ENCODE assay signal across 23 cellular contexts in genomic region chr20:58664883-58665282, GRCh38. TPM values are rescaled to one million over a fixed set of nuclear protein-coding genes. Genes with fewer than 3 reads are reported as not detected.
DNase-seq lines count a peak whose midpoint lies in the region; ATAC-seq and TF ChIP-seq lines count a peak whose summit lies in the region.
"Had no signal": no experiment of that assay in that cellular context is flagged by ENCODE, and none has a peak within 500 bp of the region (broad histone marks: within the 10 kb centered on the region; RNA-seq: fewer than 3 reads in every experiment).

No MANE protein-coding gene starts in this region.

- no peak for DNase-seq in T-helper 2 cell treated with Interferon-gamma antibody and Interleukin-4, amounts not matched to agents 5 μg/mL and 100 μg/mL, for 36 hours (ENCODE audit: low spot score)
- DNase-seq in T-helper 2 cell: no peak
- DNase-seq in LHCN-M2 (ENCODE audit: low read depth): peak; percentile 18
- DNase-seq in activated T-helper 2 cell treated with anti-CD3 and anti-CD28 coated beads, Interferon-gamma antibody, Interleukin-2, Interleukin-4, amounts not matched to agents 10 μg/mL and 5 μg/mL and 100 μg/mL, durations not matched to agents 14 hours and 24 hours and 36 hours (ENCODE audit: low spot score): no peak
- DNase-seq in psoas muscle: no peak
- no peak for DNase-seq in occipital lobe (lab: John Stamatoyannopoulos, UW)
- no peak for DNase-seq in stimulated activated CD4-positive, alpha-beta T cell treated with anti-CD3 and anti-CD28 coated beads, Interleukin-2, amount 100 ng/mL, for 24 hours
- no peak for DNase-seq in RPMI8226
- DNase-seq: 8988T; activated CD4-positive, alpha-beta T cell treated with anti-CD3 and anti-CD28 coated beads for 1 hour; activated naive CD4-positive, alpha-beta T cell treated with anti-CD3 and anti-CD28 coated beads, Interleukin-2, amount 10 ng/mL, durations not matched to agents 7 days and 5 days; activated T-cell treated with anti-CD3 and anti-CD28 coated beads for 4 hours; AML-193; cerebellar nuclear complex; foreskin keratinocyte; HCEC 1CT; NCI-H1417 treated with DMSO at 0.1 percent for 48 hours; retina; stimulated activated CD4-positive, alpha-beta T cell treated with anti-CD3 and anti-CD28 coated beads, Interleukin-12 subunit alpha, Interleukin-12 subunit beta, amount 100 ng/mL, for 4 hours; stimulated activated CD8-positive, alpha-beta memory T cell treated with anti-CD3 and anti-CD28 coated beads, Interleukin-4, amount 100 ng/mL, for 48 hours had no signal

- peaks cover 30% of the 10 kb centered on the region for H3K4me1 ChIP-seq in psoas muscle
- H3K4me1 ChIP-seq: ascending aorta, foreskin keratinocyte had no signal

- no peaks in the 10 kb centered on the region for H3K9me3 ChIP-seq in psoas muscle
- H3K9me3 ChIP-seq: ascending aorta had no signal

- peak; percentile 43 to 64 (median 56) for ATAC-seq in psoas muscle
- ATAC-seq: foreskin keratinocyte, Panc1, SK-N-SH treated with all-trans-retinoic acid at 6 μM for 48 hours had no signal

- H3K27ac ChIP-seq in psoas muscle: peak overlapping the region; percentile 75
- H3K27ac ChIP-seq: ascending aorta, foreskin keratinocyte had no signal

- peaks cover 11 to 40% of the 10 kb centered on the region in 2 donors for H3K36me3 ChIP-seq in psoas muscle (ENCODE audit: insufficient read depth in 1 of 2, low read depth in 1 of 2)

- H3K4me3 Mint-ChIP-seq in T-helper 2 cell treated with Interferon-gamma antibody and Interleukin-4, amounts not matched to agents 5 μg/mL and 100 μg/mL, for 36 hours: no peak overlapping the region
- H3K4me3 Mint-ChIP-seq in activated T-helper 2 cell treated with anti-CD3 and anti-CD28 coated beads, Interferon-gamma antibody, Interleukin-2, Interleukin-4, amounts not matched to agents 10 μg/mL and 5 μg/mL and 100 μg/mL, durations not matched to agents 14 hours and 24 hours and 36 hours (ENCODE audit: low read depth): no peak overlapping the region
- H3K4me3 Mint-ChIP-seq: activated naive CD4-positive, alpha-beta T cell treated with anti-CD3 and anti-CD28 coated beads, Interleukin-2, amount 10 ng/mL, durations not matched to agents 7 days and 5 days had no signal

- H3K4me3 ChIP-seq in psoas muscle: no peak overlapping the region
- H3K4me3 ChIP-seq: ascending aorta had no signal

- 57 to 78% (median 66%) methylated on average over 5 of the region's 5 CpGs for WGBS in psoas muscle, 3 donors

- no peaks in the 10 kb centered on the region for H3K9me3 Mint-ChIP-seq in T-helper 2 cell treated with Interferon-gamma antibody and Interleukin-4, amounts not matched to agents 5 μg/mL and 100 μg/mL, for 36 hours
- H3K9me3 Mint-ChIP-seq in activated T-helper 2 cell treated with anti-CD3 and anti-CD28 coated beads, Interferon-gamma antibody, Interleukin-2, Interleukin-4, amounts not matched to agents 10 μg/mL and 5 μg/mL and 100 μg/mL, durations not matched to agents 14 hours and 24 hours and 36 hours: no peaks in the 10 kb centered on the region
- H3K9me3 Mint-ChIP-seq: activated naive CD4-positive, alpha-beta T cell treated with anti-CD3 and anti-CD28 coated beads, Interleukin-2, amount 10 ng/mL, durations not matched to agents 7 days and 5 days had no signal

- H3K36me3 Mint-ChIP-seq in T-helper 2 cell treated with Interferon-gamma antibody and Interleukin-4, amounts not matched to agents 5 μg/mL and 100 μg/mL, for 36 hours (ENCODE audit: low read depth): peaks cover 55% of the 10 kb centered on the region
- H3K36me3 Mint-ChIP-seq in activated T-helper 2 cell treated with anti-CD3 and anti-CD28 coated beads, Interferon-gamma antibody, Interleukin-2, Interleukin-4, amounts not matched to agents 10 μg/mL and 5 μg/mL and 100 μg/mL, durations not matched to agents 14 hours and 24 hours and 36 hours (ENCODE audit: low read depth): peaks cover 66% of the 10 kb centered on the region

- H3K27me3 ChIP-seq in psoas muscle (ENCODE audit: insufficient read depth in 3 of 3, low read length in 2 of 3): no peaks in the 10 kb centered on the region
- H3K27me3 ChIP-seq: ascending aorta, foreskin keratinocyte had no signal

- H3K27me3 Mint-ChIP-seq in T-helper 2 cell treated with Interferon-gamma antibody and Interleukin-4, amounts not matched to agents 5 μg/mL and 100 μg/mL, for 36 hours (ENCODE audit: low read depth): no peaks in the 10 kb centered on the region
- no peaks in the 10 kb centered on the region for H3K27me3 Mint-ChIP-seq in activated T-helper 2 cell treated with anti-CD3 and anti-CD28 coated beads, Interferon-gamma antibody, Interleukin-2, Interleukin-4, amounts not matched to agents 10 μg/mL and 5 μg/mL and 100 μg/mL, durations not matched to agents 14 hours and 24 hours and 36 hours (ENCODE audit: low read depth)
- H3K27me3 Mint-ChIP-seq: activated naive CD4-positive, alpha-beta T cell treated with anti-CD3 and anti-CD28 coated beads, Interleukin-2, amount 10 ng/mL, durations not matched to agents 7 days and 5 days had no signal

- H3K27ac Mint-ChIP-seq in T-helper 2 cell treated with Interferon-gamma antibody and Interleukin-4, amounts not matched to agents 5 μg/mL and 100 μg/mL, for 36 hours: peak overlapping the region; percentile 38
- peak overlapping the region; percentile 56 for H3K27ac Mint-ChIP-seq in activated T-helper 2 cell treated with anti-CD3 and anti-CD28 coated beads, Interferon-gamma antibody, Interleukin-2, Interleukin-4, amounts not matched to agents 10 μg/mL and 5 μg/mL and 100 μg/mL, durations not matched to agents 14 hours and 24 hours and 36 hours
- H3K27ac Mint-ChIP-seq: activated naive CD4-positive, alpha-beta T cell treated with anti-CD3 and anti-CD28 coated beads, Interleukin-2, amount 10 ng/mL, durations not matched to agents 7 days and 5 days had no signal

- H3K4me1 Mint-ChIP-seq in T-helper 2 cell treated with Interferon-gamma antibody and Interleukin-4, amounts not matched to agents 5 μg/mL and 100 μg/mL, for 36 hours (ENCODE audit: low read depth): peaks cover 46% of the 10 kb centered on the region
- H3K4me1 Mint-ChIP-seq in activated T-helper 2 cell treated with anti-CD3 and anti-CD28 coated beads, Interferon-gamma antibody, Interleukin-2, Interleukin-4, amounts not matched to agents 10 μg/mL and 5 μg/mL and 100 μg/mL, durations not matched to agents 14 hours and 24 hours and 36 hours (ENCODE audit: low read depth): peaks cover 39% of the 10 kb centered on the region

- intact Hi-C loops in activated T-helper 2 cell treated with anti-CD3 and anti-CD28 coated beads, Interferon-gamma antibody, Interleukin-2, Interleukin-4, amounts not matched to agents 10 μg/mL and 5 μg/mL and 100 μg/mL, durations not matched to agents 14 hours and 24 hours and 36 hours (cut with micrococcal nuclease): no loop called here
- intact Hi-C loops in psoas muscle (cut with DNase I): no loop called here

- no peak for TF ChIP-seq CTCF in psoas muscle (IDR thresholded peaks at IDR 0.05)

RNA-seq across cellular contexts. Expression of gene STX16, which starts 13.8 kb away (rescaled TPM):
- total RNA-seq in LHCN-M2 (2014; rRNA removed) (18.4 and 21.5 TPM in 2 replicates), psoas muscle (10 to 100 TPM; 17.9 to 26.3 (median 21.1) TPM), occipital lobe (33.2 TPM)
- polyA plus RNA-seq in LHCN-M2 (2012): 22.2 TPM
- total RNA-seq in activated T-helper 2 cell treated with anti-CD3 and anti-CD28 coated beads, Interferon-gamma antibody, Interleukin-2, Interleukin-4, amounts not matched to agents 10 μg/mL and 5 μg/mL and 100 μg/mL, durations not matched to agents 14 hours and 24 hours and 36 hours: 101 and 103 TPM in 2 replicates
- 10 to 100 TPM; 17.5 to 58.1 (median 20.0) TPM for polyA plus RNA-seq in psoas muscle

RNA-seq across cellular contexts. Expression of gene NPEPL1, which starts 27.7 kb away (rescaled TPM):
- 24.7 and 29.9 TPM in 2 replicates for total RNA-seq in LHCN-M2 (2014; rRNA removed)
- 28.8 TPM for polyA plus RNA-seq in LHCN-M2 (2012)
- 27.5 and 29.4 TPM in 2 replicates for total RNA-seq in activated T-helper 2 cell treated with anti-CD3 and anti-CD28 coated beads, Interferon-gamma antibody, Interleukin-2, Interleukin-4, amounts not matched to agents 10 μg/mL and 5 μg/mL and 100 μg/mL, durations not matched to agents 14 hours and 24 hours and 36 hours
- 10 to 100 TPM; 29.1 to 52.3 (median 36.4) TPM for total RNA-seq in psoas muscle
- 10 to 100 TPM; 18.4 to 41.9 (median 29.1) TPM for polyA plus RNA-seq in psoas muscle
- 7.5 TPM for total RNA-seq in occipital lobe
